Comparison of ENCODE assay signal across 11 cellular contexts in genomic region chr4:128782875-128783614, GRCh38. TPM values are rescaled to one million over a fixed set of nuclear protein-coding genes. Genes with fewer than 3 reads are reported as not detected.
DNase-seq lines count a peak whose midpoint lies in the region; ATAC-seq and TF ChIP-seq lines count a peak whose summit lies in the region.
"Had no signal": no experiment of that assay in that cellular context is flagged by ENCODE, and none has a peak within 500 bp of the region (broad histone marks: within the 10 kb centered on the region; RNA-seq: fewer than 3 reads in every experiment).

No MANE protein-coding gene starts in this region.

- no peak overlapping the region for H4K91ac ChIP-seq in H9 (ENCODE audit: insufficient read length, low read depth, low read length)

- H3K27me3 Mint-ChIP-seq in H9 (ENCODE audit: low read depth): no peaks in the 10 kb centered on the region
- H3K27me3 Mint-ChIP-seq in effector memory CD8-positive, alpha-beta T cell: peaks cover 0 to 10% of the 10 kb centered on the region in 2 donors

- DNase-seq in H9 (no peak), amniotic epithelial cell (ENCODE audit: low read depth) (peak; percentile 69), inferior parietal cortex (ENCODE audit: extremely low spot score) (no peak)
- no peak for DNase-seq in effector memory CD8-positive, alpha-beta T cell
- DNase-seq: GOT3, NCI-H2171 had no signal

- H3K23me2 ChIP-seq in H9 (ENCODE audit: insufficient read length, low read depth, low read length, poor library complexity, severe bottlenecking): no peaks in the 10 kb centered on the region

- no peak overlapping the region for H2BK12ac ChIP-seq in H9 (ENCODE audit: insufficient read length, low read depth, low read length)

- no peak overlapping the region for H2BK5ac ChIP-seq in H9 (ENCODE audit: insufficient read length, low read length)

- no peaks in the 10 kb centered on the region for H4K20me1 ChIP-seq in H9 (ENCODE audit: control insufficient read depth, insufficient read depth, insufficient read length)

- no peak for TF ChIP-seq POLR2A in gastroesophageal sphincter (IDR thresholded peaks at IDR 0.05)

- H3T11ph ChIP-seq in H9 (ENCODE audit: low read length): no peak overlapping the region

- no peaks in the 10 kb centered on the region for H3K36me3 Mint-ChIP-seq in H9 (ENCODE audit: insufficient read depth in 1 of 3, low read depth in 3 of 3)
- H3K36me3 Mint-ChIP-seq in effector memory CD8-positive, alpha-beta T cell (ENCODE audit: insufficient read depth): no peaks in the 10 kb centered on the region

- H3K4me2 ChIP-seq in H9 (ENCODE audit: insufficient read depth, insufficient read length, low read length) (no peak overlapping the region), skeletal muscle satellite cell (ENCODE audit: low read length) (peak overlapping the region; percentile 10)

- ATAC-seq in gastroesophageal sphincter: peak; percentile 56
- no peak for ATAC-seq in GM19455 (IDR thresholded peaks at IDR 0.05; ENCODE audit: unreplicated experiment)
- ATAC-seq in GM18909 (IDR thresholded peaks at IDR 0.05; ENCODE audit: poor library complexity, unreplicated experiment): no peak
- ATAC-seq in effector memory CD8-positive, alpha-beta T cell (replicated peaks): no peak

- no peak overlapping the region for H4K8ac ChIP-seq in H9 (replicated peaks; ENCODE audit: insufficient read length, low read depth, low read length)

- H3K23ac ChIP-seq in H9 (ENCODE audit: insufficient read length, low read depth, low read length): no peak overlapping the region

- no peak overlapping the region for H2BK120ac ChIP-seq in H9 (ENCODE audit: low read depth, low read length, poor library complexity, severe bottlenecking)

- no peak overlapping the region for H3K14ac ChIP-seq in H9 (ENCODE audit: insufficient read depth, low read length)

- peaks cover 3% of the 10 kb centered on the region; the same call in 1 of the 2 replicates for H3K4me1 ChIP-seq in H9 (ENCODE audit: insufficient read depth, low read length)
- H3K4me1 ChIP-seq in gastroesophageal sphincter: no peaks in the 10 kb centered on the region
- peaks cover 12% of the 10 kb centered on the region for H3K4me1 ChIP-seq in skeletal muscle satellite cell (ENCODE audit: control insufficient read depth, insufficient read depth, low read length)

- H3K27me3 ChIP-seq in H9 (ENCODE audit: insufficient read depth, low read length) (no peaks in the 10 kb centered on the region), gastroesophageal sphincter (no peaks in the 10 kb centered on the region), skeletal muscle satellite cell (ENCODE audit: control insufficient read depth, insufficient read depth, low read length) (no peaks in the 10 kb centered on the region)

- no peak overlapping the region for H2BK20ac ChIP-seq in H9 (ENCODE audit: low read depth, low read length, poor library complexity, severe bottlenecking)

- no peak overlapping the region for H4K5ac ChIP-seq in H9 (ENCODE audit: insufficient read length, low read depth, low read length)

- TF ChIP-seq CTCF in H9 (conservative IDR thresholded peaks at IDR 0.05) (no peak), gastroesophageal sphincter (IDR thresholded peaks at IDR 0.05) (no peak)

- no peak for TF ChIP-seq EP300 in gastroesophageal sphincter (IDR thresholded peaks at IDR 0.05)

- peaks cover 13 to 24% of the 10 kb centered on the region in 2 experiments for H3K4me1 Mint-ChIP-seq in H9
- H3K4me1 Mint-ChIP-seq in effector memory CD8-positive, alpha-beta T cell (ENCODE audit: low read depth in 2 of 2): no peaks in the 10 kb centered on the region

- H3K9ac ChIP-seq in H9 (ENCODE audit: extremely low read depth, insufficient read length, low read length) (no peak overlapping the region), skeletal muscle satellite cell (ENCODE audit: low read depth, low read length) (peak overlapping the region; percentile 2)

- H3K27ac Mint-ChIP-seq in H9: peak overlapping the region in 2 of 3 experiments; percentile 61 to 90; a peak in 4 of 7 replicates
- H3K27ac Mint-ChIP-seq in effector memory CD8-positive, alpha-beta T cell: no peak overlapping the region

- H2BK15ac ChIP-seq in H9 (ENCODE audit: low read depth, low read length): no peak overlapping the region

- H3K4ac ChIP-seq in H9 (ENCODE audit: low read depth, low read length): no peak overlapping the region

- H3K79me1 ChIP-seq in H9 (ENCODE audit: insufficient read depth, low read depth, low read length, poor library complexity, severe bottlenecking): no peaks in the 10 kb centered on the region

- H3K4me3 Mint-ChIP-seq in H9: no peak overlapping the region
- no peak overlapping the region for H3K4me3 Mint-ChIP-seq in effector memory CD8-positive, alpha-beta T cell

- H2AFZ ChIP-seq in H9 (ENCODE audit: low read length): no peak overlapping the region

- no peak overlapping the region for H3K18ac ChIP-seq in H9 (ENCODE audit: insufficient read length, low read depth, low read length)

- WGBS in H9 (ENCODE audit: extremely low coverage, insufficient read length, low lambda C conversion rate): no CpG with 5 or more reads among the region's 12 CpGs
- WGBS in gastroesophageal sphincter (ENCODE audit: low coverage in 1 of 2), 2 donors: 67 to 82% methylated on average over 3 to 9 of the region's 12 CpGs

- H3K4me3 ChIP-seq in gastroesophageal sphincter (no peak overlapping the region), skeletal muscle satellite cell (ENCODE audit: low read length) (no peak overlapping the region)

- H3K27ac ChIP-seq in H9 (ENCODE audit: insufficient read length, low read depth, low read length): no peak overlapping the region
- H3K27ac ChIP-seq in gastroesophageal sphincter: no peak overlapping the region
- H3K27ac ChIP-seq: C4-2B had no signal

- H2AK5ac ChIP-seq in H9 (ENCODE audit: insufficient read length, low read length): no peak overlapping the region

- H3K36me3 ChIP-seq in gastroesophageal sphincter (no peaks in the 10 kb centered on the region), skeletal muscle satellite cell (ENCODE audit: insufficient read depth, low read length) (no peaks in the 10 kb centered on the region)

- no peaks in the 10 kb centered on the region for H3K79me2 ChIP-seq in H9 (ENCODE audit: insufficient read depth, low read length)

- H3K9me3 Mint-ChIP-seq in H9: peaks cover 0 to 2% of the 10 kb centered on the region in 2 experiments; a peak in 2 of 5 replicates
- no peaks in the 10 kb centered on the region for H3K9me3 Mint-ChIP-seq in effector memory CD8-positive, alpha-beta T cell

- H3K9me3 ChIP-seq in H9 (ENCODE audit: control insufficient read depth, low read depth, low read length) (no peaks in the 10 kb centered on the region), gastroesophageal sphincter (no peaks in the 10 kb centered on the region), skeletal muscle satellite cell (replicated peaks; ENCODE audit: low read length) (no peaks in the 10 kb centered on the region)

- no peak overlapping the region for H3K56ac ChIP-seq in H9 (ENCODE audit: insufficient read length, low read depth, low read length)

RNA-seq across cellular contexts. Expression of gene JADE1, which starts 26.5 kb away (rescaled TPM):
- total RNA-seq in H9 (2021): 192 and 194 TPM in 2 replicates
- total RNA-seq in gastroesophageal sphincter: 100 to 1,000 TPM in 1 of 4 donors, 10 to 100 TPM in 3; 45.5 to 112 (median 63.5) TPM
- 17.0 and 20.5 TPM in 2 replicates for total RNA-seq in skeletal muscle satellite cell (2012; rRNA removed)

Comparison
In these comparisons a context has a peak if more than half of its experiments do, and no peak if none do; other contexts are left out.
1. H3K27ac Mint-ChIP-seq: peak in H9 (2 of 3); none in effector memory CD8-positive, alpha-beta T cell (0 of 2).